17 cellular contexts compared by ENCODE assay signal in genomic region chr5:75654693-75655315, GRCh38. TPM values are rescaled to one million over a fixed set of nuclear protein-coding genes. Genes with fewer than 3 reads are reported as not detected.
"Had no signal": no experiment of that assay in that cellular context is flagged by ENCODE, and none has a peak within 500 bp of the region (broad histone marks: within the 10 kb centered on the region; RNA-seq: fewer than 3 reads in every experiment).

No MANE protein-coding gene starts in this region.

- H3K27ac ChIP-seq: esophagus squamous epithelium, prostate gland, upper lobe of right lung had no signal

- H3K9me3 ChIP-seq: esophagus squamous epithelium, prostate gland, upper lobe of right lung had no signal

- H3K4me3 Mint-ChIP-seq: activated CD4-positive, alpha-beta T cell treated with anti-CD3 and anti-CD28 coated beads, Interleukin-2, amount 10 ng/mL, durations not matched to agents 24 days and 14 days; activated naive CD4-positive, alpha-beta T cell treated with anti-CD3 and anti-CD28 coated beads for 36 hours; T-cell; WTC11 had no signal

- H3K4me3 ChIP-seq: esophagus squamous epithelium, lung, prostate gland, upper lobe of right lung had no signal

- H3K36me3 ChIP-seq: esophagus squamous epithelium, prostate gland, upper lobe of right lung had no signal

- H3K36me3 Mint-ChIP-seq: naive B cell, T-cell, WTC11 had no signal

- H3K27me3 ChIP-seq: esophagus squamous epithelium, upper lobe of right lung had no signal

- H3K27ac Mint-ChIP-seq: activated CD4-positive, alpha-beta T cell treated with anti-CD3 and anti-CD28 coated beads, Interleukin-2, amount 10 ng/mL, durations not matched to agents 24 days and 14 days; activated naive CD4-positive, alpha-beta T cell treated with anti-CD3 and anti-CD28 coated beads for 36 hours; T-cell; WTC11 had no signal

- FAIRE-seq: astrocyte had no signal

- H3K9me3 Mint-ChIP-seq: activated CD4-positive, alpha-beta T cell treated with anti-CD3 and anti-CD28 coated beads, Interleukin-2, amount 10 ng/mL, durations not matched to agents 24 days and 14 days; activated naive CD4-positive, alpha-beta T cell treated with anti-CD3 and anti-CD28 coated beads for 36 hours; naive B cell; T-cell; WTC11 had no signal

- H3K4me1 Mint-ChIP-seq: T-cell had no signal

- DNase-seq: activated CD4-positive, alpha-beta T cell treated with anti-CD3 and anti-CD28 coated beads, Interleukin-2, amount 10 ng/mL, durations not matched to agents 24 days and 14 days; activated naive CD4-positive, alpha-beta T cell treated with anti-CD3 and anti-CD28 coated beads for 36 hours; esophagus squamous epithelium; foreskin fibroblast; head of caudate nucleus; midbrain; naive B cell; nucleus accumbens; stimulated activated CD4-positive, alpha-beta T cell treated with anti-CD3 and anti-CD28 coated beads, Interleukin-2, amount 100 ng/mL, for 24 hours; stimulated activated naive CD4-positive, alpha-beta T cell; T-cell; T1000; upper lobe of right lung had no signal

- H3K4me1 ChIP-seq: prostate gland, upper lobe of right lung had no signal

RNA-seq across cellular contexts. Expression of gene ANKDD1B, which starts 43.6 kb away (rescaled TPM):
- total RNA-seq: activated naive CD4-positive, alpha-beta T cell treated with anti-CD3 and anti-CD28 coated beads for 36 hours had no signal
